8 cellular contexts compared by ENCODE assay signal in genomic region chr10:66931340-66931948, GRCh38.
DNase-seq lines count a peak whose midpoint lies in the region; ATAC-seq lines count a peak whose summit lies in the region.

No MANE protein-coding gene starts in this region.

- peak overlapping the region; percentile 60 for H3K27ac ChIP-seq in cingulate gyrus (ENCODE audit: low read depth, low read length)

- peaks cover 36% of the 10 kb centered on the region for H3K27me3 Mint-ChIP-seq in activated naive CD8-positive, alpha-beta T cell treated with anti-CD3 and anti-CD28 coated beads, Interleukin-2, amount 50 U/mL, for 24 hours

- peak; percentile 69 for ATAC-seq in GM19025 (IDR thresholded peaks at IDR 0.05; ENCODE audit: low read depth, unreplicated experiment)
- ATAC-seq in HG03354 (IDR thresholded peaks at IDR 0.05; ENCODE audit: poor library complexity, severe bottlenecking, unreplicated experiment): peak; percentile 84
- no peak for ATAC-seq in activated naive CD8-positive, alpha-beta T cell treated with anti-CD3 and anti-CD28 coated beads, Interleukin-2, amount 50 U/mL, for 24 hours

- no peaks in the 10 kb centered on the region for H3K4me1 Mint-ChIP-seq in activated naive CD8-positive, alpha-beta T cell treated with anti-CD3 and anti-CD28 coated beads, Interleukin-2, amount 50 U/mL, for 24 hours

- H3K4me3 Mint-ChIP-seq in activated naive CD8-positive, alpha-beta T cell treated with anti-CD3 and anti-CD28 coated beads, Interleukin-2, amount 50 U/mL, for 24 hours: no peak overlapping the region

- no peaks in the 10 kb centered on the region for H3K9me3 Mint-ChIP-seq in activated naive CD8-positive, alpha-beta T cell treated with anti-CD3 and anti-CD28 coated beads, Interleukin-2, amount 50 U/mL, for 24 hours

- H3K36me3 Mint-ChIP-seq in activated naive CD8-positive, alpha-beta T cell treated with anti-CD3 and anti-CD28 coated beads, Interleukin-2, amount 50 U/mL, for 24 hours (ENCODE audit: low read depth): no peaks in the 10 kb centered on the region

- no peak overlapping the region for H3K27ac Mint-ChIP-seq in activated naive CD8-positive, alpha-beta T cell treated with anti-CD3 and anti-CD28 coated beads, Interleukin-2, amount 50 U/mL, for 24 hours

- DNase-seq in D341Med (ENCODE audit: low spot score): peak; percentile 10
- DNase-seq in NOMO-1 treated with DMSO at 0.1 percent for 48 hours (lab: John Stamatoyannopoulos, UW; ENCODE audit: unreplicated experiment): peak; percentile 41
- DNase-seq in midbrain (lab: John Stamatoyannopoulos, UW): peak; percentile 66
- no peak for DNase-seq in activated effector memory CD4-positive, alpha-beta T cell treated with Interleukin-2 at 50 U/mL for 16 hours
- DNase-seq in activated naive CD8-positive, alpha-beta T cell treated with anti-CD3 and anti-CD28 coated beads, Interleukin-2, amount 50 U/mL, for 24 hours: no peak

Comparison
In these comparisons a context has a peak if more than half of its experiments do, and no peak if none do; other contexts are left out.
1. DNase-seq: peak in D341Med (single experiment), NOMO-1 treated with DMSO at 0.1 percent for 48 hours (single experiment) and midbrain (single experiment); none in activated effector memory CD4-positive, alpha-beta T cell treated with Interleukin-2 at 50 U/mL for 16 hours (single experiment) and activated naive CD8-positive, alpha-beta T cell treated with anti-CD3 and anti-CD28 coated beads, Interleukin-2, amount 50 U/mL, for 24 hours (single experiment).